ENCODE assay signal across 24 cellular contexts in genomic region chr3:156378871-156379270, GRCh38.
"Had no signal": no experiment of that assay in that cellular context is flagged by ENCODE, and none has a peak within 500 bp of the region (broad histone marks: within the 10 kb centered on the region; RNA-seq: fewer than 3 reads in every experiment).

No MANE protein-coding gene starts in this region.

- H3K9me3 ChIP-seq: esophagus squamous epithelium, heart left ventricle had no signal

- H3K27me3 ChIP-seq: brain microvascular endothelial cell, esophagus squamous epithelium, heart left ventricle had no signal

- H3K4me3 ChIP-seq: esophagus squamous epithelium, heart left ventricle had no signal

- H3K27ac ChIP-seq: brain microvascular endothelial cell, esophagus squamous epithelium, heart left ventricle had no signal

- DNase-seq: activated CD4-positive, alpha-beta T cell treated with anti-CD3 and anti-CD28 coated beads for 1 hour; activated CD4-positive, alpha-beta T cell treated with anti-CD3 and anti-CD28 coated beads for 4 hours; activated CD4-positive, alpha-beta T cell treated with anti-CD3 and anti-CD28 coated beads, Interleukin-2, amount 10 ng/mL, durations not matched to agents 7 days and 5 days; activated CD4-positive, alpha-beta T cell treated with anti-CD3 and anti-CD28 coated beads, Interleukin-2, amount 50 U/mL, for 48 hours; activated CD8-positive, alpha-beta memory T cell treated with anti-CD3 and anti-CD28 coated beads for 24 hours; activated CD8-positive, alpha-beta T cell treated with anti-CD3 and anti-CD28 coated beads for 36 hours; activated effector memory CD4-positive, alpha-beta T cell treated with Interleukin-2 at 50 U/mL for 16 hours; activated gamma-delta T cell treated with Interleukin-2 at 50 U/mL for 16 hours; activated naive CD4-positive, alpha-beta T cell treated with anti-CD3 and anti-CD28 coated beads, Interleukin-2, amount 50 U/mL, for 16 hours; activated naive CD4-positive, alpha-beta T cell treated with Interleukin-2 at 50 U/mL for 16 hours; activated T-cell treated with anti-CD3 and anti-CD28 coated beads, Interleukin-2, amount 50 U/mL, for 4 hours; amniotic stem cell; anterior cingulate cortex; brain microvascular endothelial cell; cortex of kidney; dermis blood vessel endothelial cell; effector CD4-positive, alpha-beta T cell; effector memory CD8-positive, alpha-beta T cell; erythroblast; esophagus squamous epithelium; heart left ventricle; T-helper 1 cell; T-helper 17 cell; T1000 had no signal

- H3K36me3 ChIP-seq: brain microvascular endothelial cell, esophagus squamous epithelium, heart left ventricle had no signal
